In the genomic region with DNA sequence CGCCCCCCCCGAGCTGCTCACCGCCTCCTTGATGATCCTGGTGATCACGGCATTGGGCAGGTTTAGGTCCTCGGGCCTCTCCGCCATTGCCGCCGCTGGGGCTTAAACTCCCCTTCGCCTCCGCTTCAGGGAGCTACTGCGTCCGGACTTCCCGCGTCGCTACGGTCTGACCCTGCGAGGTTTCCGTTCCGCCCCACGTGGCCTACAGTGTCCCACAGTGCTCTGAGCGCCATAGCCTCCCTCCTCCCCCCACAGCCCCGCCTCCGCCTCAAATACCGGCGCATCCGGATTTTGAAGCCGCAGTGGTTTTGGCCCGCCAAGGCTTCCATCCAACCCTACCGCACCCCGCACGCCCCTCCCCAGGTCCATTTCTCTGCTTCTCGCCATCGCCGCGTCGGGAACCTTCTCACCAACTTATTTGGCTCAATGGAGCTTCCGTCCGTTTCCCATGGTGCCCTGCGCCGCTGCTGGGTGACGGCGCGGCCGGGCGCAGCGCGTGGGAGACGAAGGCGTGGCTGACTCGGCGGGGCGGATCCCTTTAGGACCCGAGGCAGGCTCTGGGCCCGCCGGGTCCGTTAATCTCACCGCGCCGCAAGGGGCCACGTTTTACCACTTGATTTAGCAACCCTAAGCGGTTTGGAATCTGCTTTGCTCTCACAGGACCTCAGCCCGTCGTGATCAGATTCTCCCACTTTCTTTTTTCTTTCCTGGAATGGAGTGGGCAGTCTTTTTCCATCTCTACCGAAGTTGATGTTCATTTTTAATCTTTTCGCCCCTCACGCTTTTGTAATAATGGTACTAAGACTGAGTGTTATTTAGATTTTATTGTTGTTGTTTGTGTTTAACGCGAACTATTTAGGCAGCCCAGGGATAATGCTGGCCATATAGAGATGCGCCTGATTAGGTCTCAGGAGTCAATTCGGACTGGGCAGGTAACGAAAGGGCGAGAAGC, we compare ENCODE assay signal across 1 cellular context.
TF ChIP-seq lines count a peak whose summit lies in the region.

A gene with protein sequence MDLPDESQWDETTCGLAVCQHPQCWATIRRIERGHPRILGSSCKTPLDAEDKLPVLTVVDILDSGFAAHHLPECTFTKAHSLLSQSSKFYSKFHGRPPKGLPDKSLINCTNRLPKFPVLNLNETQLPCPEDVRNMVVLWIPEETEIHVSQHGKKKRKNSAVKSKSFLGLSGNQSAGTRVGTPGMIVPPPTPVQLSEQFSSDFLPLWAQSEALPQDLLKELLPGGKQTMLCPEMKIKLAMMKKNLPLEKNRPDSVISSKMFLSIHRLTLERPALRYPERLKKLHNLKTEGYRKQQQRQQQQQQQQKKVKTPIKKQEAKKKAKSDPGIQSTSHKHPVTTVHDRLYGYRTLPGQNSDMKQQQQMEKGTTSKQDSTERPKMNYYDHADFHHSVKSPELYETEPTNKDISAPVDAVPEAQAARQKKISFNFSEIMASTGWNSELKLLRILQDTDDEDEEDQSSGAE (plus strand): TSS at position 541 of the 952 bp plus-strand sequence. CDS start 2,747 bp downstream, outside the sequence.
Gene POLE3, minus strand, starts transcription at position 469 of the 952 bp plus-strand sequence. Its CDS starts 382 bp downstream, at position 87.

TF ChIP-seq in HepG2, 621 proteins besides CTCF, POLR2A, EP300 and RAD21 (continued from another document and continues in another):
- TF ChIP-seq ZNF512 (CRISPR knock-in tag; IDR thresholded peaks at IDR 0.05) (no peak), SRF (IDR thresholded peaks at IDR 0.05; ENCODE audit: low read depth, low read length) (no peak), ZNF556 (CRISPR knock-in tag; IDR thresholded peaks at IDR 0.05; ENCODE audit: borderline replicate concordance) (0 out of 2 replicates have a peak, but pooled peaks have one; percentile 22), NFYC (CRISPR knock-in tag; IDR thresholded peaks at IDR 0.05) (peak; percentile 29), ERF (CRISPR knock-in tag; IDR thresholded peaks at IDR 0.05) (peak; percentile 87), ZFP41 (CRISPR knock-in tag; IDR thresholded peaks at IDR 0.05; ENCODE audit: borderline replicate concordance) (no peak), SP1 (IDR thresholded peaks at IDR 0.05) (no peak), SP1 (CRISPR knock-in tag; IDR thresholded peaks at IDR 0.05) (peak; percentile 86), ZNF713 (CRISPR knock-in tag; IDR thresholded peaks at IDR 0.05) (no peak), KLF11 (CRISPR knock-in tag; IDR thresholded peaks at IDR 0.05) (peak; percentile 81), ZNF773 (CRISPR knock-in tag; IDR thresholded peaks at IDR 0.05; ENCODE audit: borderline replicate concordance) (peak; percentile 63), ZNF329 (CRISPR knock-in tag; IDR thresholded peaks at IDR 0.05; ENCODE audit: low read depth) (peak; percentile 39; the same call in 1 of the 2 replicates), MAFK (conservative IDR thresholded peaks at IDR 0.05 in 1 of 2, IDR thresholded peaks at IDR 0.05 in 1 of 2; ENCODE audit: low read length in 2 of 2) (no peak; a peak in 2 of 4 replicates), ARNT (IDR thresholded peaks at IDR 0.05) (no peak), ZKSCAN1 (IDR thresholded peaks at IDR 0.05; ENCODE audit: low read length) (no peak), HNRNPH1 (optimal IDR thresholded peaks at IDR 0.05; ENCODE audit: low read depth, low read length) (no peak), FOSL2 (CRISPR knock-in tag; IDR thresholded peaks at IDR 0.05) (peak; percentile 64; the same call in 1 of the 2 replicates), HOXD1 (CRISPR knock-in tag; IDR thresholded peaks at IDR 0.05) (peak; percentile 68), ZIK1 (CRISPR knock-in tag; IDR thresholded peaks at IDR 0.05; ENCODE audit: borderline replicate concordance, low read depth) (0 out of 2 replicates have a peak, but pooled peaks have one; percentile 23), CCAR2 (optimal IDR thresholded peaks at IDR 0.05; ENCODE audit: low read depth, low read length) (no peak), ZNF180 (CRISPR knock-in tag; IDR thresholded peaks at IDR 0.05; ENCODE audit: borderline replicate concordance, low read depth) (no peak), ZNF335 (CRISPR knock-in tag; IDR thresholded peaks at IDR 0.05) (peak; percentile 99), MTERF4 (CRISPR knock-in tag; IDR thresholded peaks at IDR 0.05) (no peak), ZNF224 (CRISPR knock-in tag; IDR thresholded peaks at IDR 0.05) (peak; percentile 24; the same call in 1 of the 2 replicates), TP53 (CRISPR knock-in tag; conservative IDR thresholded peaks at IDR 0.05) (peak; percentile 83; the same call in 1 of the 2 replicates), NR1H2 (CRISPR knock-in tag; IDR thresholded peaks at IDR 0.05; ENCODE audit: borderline replicate concordance, low read depth) (no peak), TEAD3 (CRISPR knock-in tag; optimal IDR thresholded peaks at IDR 0.05; ENCODE audit: borderline replicate concordance) (peak; percentile 75), ZNF564 (CRISPR knock-in tag; IDR thresholded peaks at IDR 0.05) (no peak), ZSCAN31 (CRISPR knock-in tag; IDR thresholded peaks at IDR 0.05; ENCODE audit: low read depth) (no peak), ZFP36 (IDR thresholded peaks at IDR 0.05; ENCODE audit: borderline replicate concordance, low read depth, low read length, partially characterized antibody) (no peak), ZFP36L1 (CRISPR knock-in tag; IDR thresholded peaks at IDR 0.05) (no peak), SRSF9 (IDR thresholded peaks at IDR 0.05; ENCODE audit: borderline replicate concordance, insufficient read depth, low read depth, low read length, poor library complexity, severe bottlenecking) (no peak), NFYB (CRISPR knock-in tag; IDR thresholded peaks at IDR 0.05) (0 out of 2 replicates have a peak, but pooled peaks have one; percentile 25), CAMTA2 (CRISPR knock-in tag; IDR thresholded peaks at IDR 0.05; ENCODE audit: borderline replicate concordance) (peak; percentile 89; the same call in 1 of the 2 replicates), SPEN (CRISPR knock-in tag; IDR thresholded peaks at IDR 0.05; ENCODE audit: low read depth) (peak; percentile 97), ZNF101 (CRISPR knock-in tag; IDR thresholded peaks at IDR 0.05; ENCODE audit: borderline replicate concordance, low read depth) (no peak), ZNF121 (CRISPR knock-in tag; IDR thresholded peaks at IDR 0.05) (no peak), SNAPC2 (CRISPR knock-in tag; IDR thresholded peaks at IDR 0.05) (peak; percentile 91), ZNF670 (CRISPR knock-in tag; IDR thresholded peaks at IDR 0.05; ENCODE audit: borderline replicate concordance) (peak; percentile 58; the same call in 1 of the 2 replicates), FOXP1 (IDR thresholded peaks at IDR 0.05) (no peak), FOXP1 (CRISPR knock-in tag; IDR thresholded peaks at IDR 0.05) (no peak), TBL1XR1 (IDR thresholded peaks at IDR 0.05; ENCODE audit: borderline replicate concordance, low read length, partially characterized antibody) (no peak), NFIB (CRISPR knock-in tag; IDR thresholded peaks at IDR 0.05; ENCODE audit: borderline replicate concordance) (no peak), TCF12 (IDR thresholded peaks at IDR 0.05) (no peak), TCF12 (CRISPR knock-in tag; IDR thresholded peaks at IDR 0.05) (peak; percentile 37; the same call in 1 of the 2 replicates), ELF4 (CRISPR knock-in tag; IDR thresholded peaks at IDR 0.05; ENCODE audit: borderline replicate concordance) (no peak), ZNF143 (CRISPR knock-in tag; IDR thresholded peaks at IDR 0.05) (peak; percentile 96), NFKBIZ (CRISPR knock-in tag; IDR thresholded peaks at IDR 0.05) (no peak), NFKB2 (CRISPR knock-in tag; IDR thresholded peaks at IDR 0.05; ENCODE audit: borderline replicate concordance) (peak; percentile 95), GPN1 (CRISPR knock-in tag; IDR thresholded peaks at IDR 0.05; ENCODE audit: borderline replicate concordance) (no peak), NCOR1 (IDR thresholded peaks at IDR 0.05; ENCODE audit: borderline replicate concordance, low read length) (peak; percentile 37; the same call in 1 of the 2 replicates), ZNF749 (CRISPR knock-in tag; IDR thresholded peaks at IDR 0.05; ENCODE audit: borderline replicate concordance) (no peak), ELF3 (CRISPR knock-in tag; IDR thresholded peaks at IDR 0.05) (peak; percentile 57)
- TF ChIP-seq, protein P1, sequence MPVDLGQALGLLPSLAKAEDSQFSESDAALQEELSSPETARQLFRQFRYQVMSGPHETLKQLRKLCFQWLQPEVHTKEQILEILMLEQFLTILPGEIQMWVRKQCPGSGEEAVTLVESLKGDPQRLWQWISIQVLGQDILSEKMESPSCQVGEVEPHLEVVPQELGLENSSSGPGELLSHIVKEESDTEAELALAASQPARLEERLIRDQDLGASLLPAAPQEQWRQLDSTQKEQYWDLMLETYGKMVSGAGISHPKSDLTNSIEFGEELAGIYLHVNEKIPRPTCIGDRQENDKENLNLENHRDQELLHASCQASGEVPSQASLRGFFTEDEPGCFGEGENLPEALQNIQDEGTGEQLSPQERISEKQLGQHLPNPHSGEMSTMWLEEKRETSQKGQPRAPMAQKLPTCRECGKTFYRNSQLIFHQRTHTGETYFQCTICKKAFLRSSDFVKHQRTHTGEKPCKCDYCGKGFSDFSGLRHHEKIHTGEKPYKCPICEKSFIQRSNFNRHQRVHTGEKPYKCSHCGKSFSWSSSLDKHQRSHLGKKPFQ (CRISPR knock-in tag; IDR thresholded peaks at IDR 0.05; ENCODE audit: insufficient replicate concordance), result peak; percentile 59
- TF ChIP-seq, protein P2, sequence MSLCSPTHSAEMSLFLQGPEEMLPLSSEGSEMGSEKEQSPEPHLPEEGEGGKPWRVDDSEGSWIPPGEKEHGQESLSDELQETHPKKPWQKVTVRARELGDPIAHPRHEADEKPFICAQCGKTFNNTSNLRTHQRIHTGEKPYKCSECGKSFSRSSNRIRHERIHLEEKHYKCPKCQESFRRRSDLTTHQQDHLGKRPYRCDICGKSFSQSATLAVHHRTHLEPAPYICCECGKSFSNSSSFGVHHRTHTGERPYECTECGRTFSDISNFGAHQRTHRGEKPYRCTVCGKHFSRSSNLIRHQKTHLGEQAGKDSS (CRISPR knock-in tag; IDR thresholded peaks at IDR 0.05; ENCODE audit: borderline replicate concordance, low read depth), result peak; percentile 70; the same call in 1 of the 2 replicates
- TF ChIP-seq, protein P3, sequence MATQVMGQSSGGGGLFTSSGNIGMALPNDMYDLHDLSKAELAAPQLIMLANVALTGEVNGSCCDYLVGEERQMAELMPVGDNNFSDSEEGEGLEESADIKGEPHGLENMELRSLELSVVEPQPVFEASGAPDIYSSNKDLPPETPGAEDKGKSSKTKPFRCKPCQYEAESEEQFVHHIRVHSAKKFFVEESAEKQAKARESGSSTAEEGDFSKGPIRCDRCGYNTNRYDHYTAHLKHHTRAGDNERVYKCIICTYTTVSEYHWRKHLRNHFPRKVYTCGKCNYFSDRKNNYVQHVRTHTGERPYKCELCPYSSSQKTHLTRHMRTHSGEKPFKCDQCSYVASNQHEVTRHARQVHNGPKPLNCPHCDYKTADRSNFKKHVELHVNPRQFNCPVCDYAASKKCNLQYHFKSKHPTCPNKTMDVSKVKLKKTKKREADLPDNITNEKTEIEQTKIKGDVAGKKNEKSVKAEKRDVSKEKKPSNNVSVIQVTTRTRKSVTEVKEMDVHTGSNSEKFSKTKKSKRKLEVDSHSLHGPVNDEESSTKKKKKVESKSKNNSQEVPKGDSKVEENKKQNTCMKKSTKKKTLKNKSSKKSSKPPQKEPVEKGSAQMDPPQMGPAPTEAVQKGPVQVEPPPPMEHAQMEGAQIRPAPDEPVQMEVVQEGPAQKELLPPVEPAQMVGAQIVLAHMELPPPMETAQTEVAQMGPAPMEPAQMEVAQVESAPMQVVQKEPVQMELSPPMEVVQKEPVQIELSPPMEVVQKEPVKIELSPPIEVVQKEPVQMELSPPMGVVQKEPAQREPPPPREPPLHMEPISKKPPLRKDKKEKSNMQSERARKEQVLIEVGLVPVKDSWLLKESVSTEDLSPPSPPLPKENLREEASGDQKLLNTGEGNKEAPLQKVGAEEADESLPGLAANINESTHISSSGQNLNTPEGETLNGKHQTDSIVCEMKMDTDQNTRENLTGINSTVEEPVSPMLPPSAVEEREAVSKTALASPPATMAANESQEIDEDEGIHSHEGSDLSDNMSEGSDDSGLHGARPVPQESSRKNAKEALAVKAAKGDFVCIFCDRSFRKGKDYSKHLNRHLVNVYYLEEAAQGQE (IDR thresholded peaks at IDR 0.05; ENCODE audit: borderline replicate concordance in 1 of 2, low read depth in 1 of 2, low read length in 2 of 2), result no peak
- TF ChIP-seq, protein P4, sequence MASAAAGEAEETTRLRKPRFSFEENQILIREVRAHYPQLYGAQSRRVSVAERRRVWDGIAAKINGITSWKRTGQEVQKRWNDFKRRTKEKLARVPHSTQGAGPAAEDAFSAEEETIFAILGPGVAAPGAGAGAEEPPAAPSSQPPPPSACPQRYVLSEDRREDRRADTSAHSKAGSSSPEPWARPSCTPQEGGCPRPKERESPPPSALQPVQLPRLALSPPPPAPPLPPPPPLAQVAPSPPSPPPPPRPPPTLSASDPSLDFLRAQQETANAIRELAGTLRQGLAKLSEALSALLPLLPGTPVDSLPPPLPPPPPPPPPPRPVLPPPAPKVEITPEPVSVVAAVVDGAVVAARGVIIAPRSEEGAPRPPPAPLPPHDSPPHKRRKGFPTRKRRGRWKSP (CRISPR knock-in tag; IDR thresholded peaks at IDR 0.05), result peak; percentile 32; the same call in 1 of the 2 replicates
